ENCODE assay signal across 12 cellular contexts in the genomic region with DNA sequence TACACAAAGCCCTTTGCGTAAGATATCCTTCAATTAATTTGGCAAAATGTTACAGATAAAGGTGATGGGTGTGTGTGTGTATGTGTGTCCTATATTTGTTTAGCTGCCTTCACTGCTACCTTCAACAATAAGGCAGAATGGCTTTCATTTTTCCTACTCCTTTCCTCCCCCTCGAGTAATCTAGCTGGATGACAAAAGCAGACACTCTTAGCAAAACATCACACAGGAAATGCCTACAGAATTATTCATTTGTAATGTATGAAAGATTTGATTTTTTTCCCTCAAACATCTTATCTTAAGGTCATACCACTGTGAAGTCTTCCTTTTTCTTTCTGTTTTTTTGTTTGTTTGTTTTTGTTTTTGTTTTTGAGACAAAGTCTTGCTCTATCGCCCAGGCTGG. TPM values are rescaled to one million over a fixed set of nuclear protein-coding genes. Genes with fewer than 3 reads are reported as not detected.
A peak's percentile ranks its signal among the peaks of the same experiment; 100 is the strongest.
DNase-seq lines count a peak whose midpoint lies in the region; TF ChIP-seq lines count a peak whose summit lies in the region.
"Had no signal": no experiment of that assay in that cellular context is flagged by ENCODE, and none has a peak within 500 bp of the region (broad histone marks: within the 10 kb centered on the region; RNA-seq: fewer than 3 reads in every experiment).

No MANE protein-coding gene starts in this region.

- H3K36me3 Mint-ChIP-seq in CD4-positive, alpha-beta memory T cell = peaks cover 33 to 53% of the 10 kb centered on the region in 2 donors
- no peaks in the 10 kb centered on the region for H3K36me3 Mint-ChIP-seq in progenitor cell of endocrine pancreas (ENCODE audit: insufficient read depth)

- no peaks in the 10 kb centered on the region for H3K27me3 ChIP-seq in CD4-positive, alpha-beta memory T cell (ENCODE audit: insufficient read depth, low read length)
- H3K27me3 ChIP-seq in Karpas-422 (ENCODE audit: low read length) (no peaks in the 10 kb centered on the region), testis (no peaks in the 10 kb centered on the region)
- H3K27me3 ChIP-seq: upper lobe of right lung had no signal

- peak overlapping the region; percentile 78 for H3K4me2 ChIP-seq in Karpas-422 (ENCODE audit: low read depth, low read length, poor library complexity, severe bottlenecking)

- peaks cover 14% of the 10 kb centered on the region for H3K36me3 ChIP-seq in CD4-positive, alpha-beta memory T cell (ENCODE audit: insufficient read depth, low read length)
- H3K36me3 ChIP-seq in Karpas-422 (ENCODE audit: insufficient read depth, low read length) (peaks cover 5% of the 10 kb centered on the region; the same call in 1 of the 2 replicates), mesodermal cell (ENCODE audit: control insufficient read depth, insufficient read depth, low read length) (no peaks in the 10 kb centered on the region), testis (ENCODE audit: low read depth, missing control alignments) (no peaks in the 10 kb centered on the region)
- H3K36me3 ChIP-seq: upper lobe of right lung had no signal

- peak overlapping the region in 5 of 7 donors; percentile 39 to 76 (median 52) for H3K27ac Mint-ChIP-seq in CD4-positive, alpha-beta memory T cell
- no peak overlapping the region for H3K27ac Mint-ChIP-seq in progenitor cell of endocrine pancreas

- no peaks in the 10 kb centered on the region for H3K9me2 ChIP-seq in Karpas-422 (replicated peaks; ENCODE audit: insufficient read depth, low read length)

- no peak overlapping the region for H3K4me3 ChIP-seq in CD4-positive, alpha-beta memory T cell (ENCODE audit: low read length in 2 of 2)
- H3K4me3 ChIP-seq in Karpas-422 (ENCODE audit: low read length) = no peak overlapping the region
- H3K4me3 ChIP-seq in mesodermal cell (ENCODE audit: extremely low read depth, insufficient read depth, low read length, poor library complexity, severe bottlenecking) = no peak overlapping the region
- no peak overlapping the region for H3K4me3 ChIP-seq in testis
- H3K4me3 ChIP-seq: upper lobe of right lung had no signal

- H3K9me3 ChIP-seq in CD4-positive, alpha-beta memory T cell (ENCODE audit: control insufficient read depth in 1 of 2, low read length in 2 of 2) = no peaks in the 10 kb centered on the region
- H3K9me3 ChIP-seq in Karpas-422 (ENCODE audit: low read length) (no peaks in the 10 kb centered on the region), mesodermal cell (ENCODE audit: control insufficient read depth, low read length) (no peaks in the 10 kb centered on the region), testis (no peaks in the 10 kb centered on the region)
- H3K9me3 ChIP-seq: upper lobe of right lung had no signal

- TF ChIP-seq CTCF in progenitor cell of endocrine pancreas (IDR thresholded peaks at IDR 0.05; ENCODE audit: unreplicated experiment) (no peak), testis (IDR thresholded peaks at IDR 0.05) (no peak)

- peaks cover 25% of the 10 kb centered on the region for H3K4me1 ChIP-seq in CD4-positive, alpha-beta memory T cell (ENCODE audit: insufficient read depth, low read length)
- peaks cover 53% of the 10 kb centered on the region for H3K4me1 ChIP-seq in Karpas-422 (ENCODE audit: low read length)
- H3K4me1 ChIP-seq in mesodermal cell (ENCODE audit: control insufficient read depth, insufficient read depth, low read length, poor library complexity, severe bottlenecking) = peaks cover 6% of the 10 kb centered on the region
- H3K4me1 ChIP-seq in testis = no peaks in the 10 kb centered on the region

- H4K20me1 ChIP-seq in Karpas-422 (ENCODE audit: insufficient read depth, low read depth, low read length) = no peaks in the 10 kb centered on the region

- no peaks in the 10 kb centered on the region for H3K27me3 Mint-ChIP-seq in CD4-positive, alpha-beta memory T cell
- no peaks in the 10 kb centered on the region for H3K27me3 Mint-ChIP-seq in progenitor cell of endocrine pancreas

- 100% methylated on average over 1 of the region's 3 CpGs; no CpG with 5 or more reads in 1 of the 2 experiments for WGBS in mesodermal cell (ENCODE audit: insufficient coverage in 2 of 2), 2 experiments
- 60 to 63% methylated on average over 3 of the region's 3 CpGs for WGBS in testis, 2 donors

- 0 out of 2 replicates have a peak overlapping the region, but pooled peaks have one; percentile 58 for H3K9ac ChIP-seq in Karpas-422 (ENCODE audit: low read length)

- H3K79me2 ChIP-seq in Karpas-422 (ENCODE audit: low read length) = peaks cover 10% of the 10 kb centered on the region

- H3K9me3 Mint-ChIP-seq in CD4-positive, alpha-beta memory T cell = no peaks in the 10 kb centered on the region
- H3K9me3 Mint-ChIP-seq in progenitor cell of endocrine pancreas (ENCODE audit: low read depth) = no peaks in the 10 kb centered on the region

- intact Hi-C loops in CD4-positive, alpha-beta memory T cell (cut with micrococcal nuclease) = loop anchor here (2.0 kb wide), 1 partner anchor 14 kb away; no protein-coding TSS in a partner anchor
- intact Hi-C loops in testis (cut with DNase I; ENCODE audit: low total_unique reads) = no loop called here

- no peak overlapping the region for H3K27ac ChIP-seq in CD4-positive, alpha-beta memory T cell (ENCODE audit: low read depth, low read length)
- peak overlapping the region; percentile 92 for H3K27ac ChIP-seq in Karpas-422 (ENCODE audit: low read length)
- peak overlapping the region; percentile 33 for H3K27ac ChIP-seq in mesodermal cell (ENCODE audit: low read depth, low read length, severe bottlenecking)
- H3K27ac ChIP-seq in testis = no peak overlapping the region
- H3K27ac ChIP-seq: upper lobe of right lung had no signal

- DNase-seq in CD4-positive, alpha-beta memory T cell = no peak
- no peak for DNase-seq in Karpas-422
- peak; percentile 54 for DNase-seq in astrocyte of the hippocampus (ENCODE audit: low read depth, low spot score)
- DNase-seq in inferior parietal cortex (ENCODE audit: extremely low spot score) = no peak
- DNase-seq in progenitor cell of endocrine pancreas (ENCODE audit: low spot score, unreplicated experiment) = no peak
- no peak for DNase-seq in activated CD8-positive, alpha-beta memory T cell treated with anti-CD3 and anti-CD28 coated beads, Interleukin-2, amount 50 U/mL, for 48 hours
- DNase-seq in testis = no peak
- DNase-seq: effector CD4-positive, alpha-beta T cell; NCI-H2107; stimulated activated CD4-positive, alpha-beta T cell treated with anti-CD3 and anti-CD28 coated beads, Interleukin-2, amount 100 ng/mL, for 24 hours; upper lobe of right lung had no signal

- peak overlapping the region; percentile 64; the same call in 1 of the 2 replicates for H2AFZ ChIP-seq in Karpas-422 (ENCODE audit: low read length)

- no peak overlapping the region for H3K4me3 Mint-ChIP-seq in CD4-positive, alpha-beta memory T cell
- no peak overlapping the region for H3K4me3 Mint-ChIP-seq in progenitor cell of endocrine pancreas (ENCODE audit: low read depth)

- no peak for TF ChIP-seq POLR2A in testis (IDR thresholded peaks at IDR 0.05)

- POLR2A ChIA-PET in CD4-positive, alpha-beta memory T cell (lab: Charles Lee; ENCODE audit: partially characterized antibody) = interaction anchor here (0.7 to 2.6 kb wide), 5 partner anchors 9 to 102 kb away, joined by 3 to 7 read pairs (median 5); partner anchors contain the start of genes AP4B1 and PHTF1

- CTCF ChIA-PET in CD4-positive, alpha-beta memory T cell (lab: Charles Lee; ENCODE audit: partially characterized antibody) = interaction anchor here (0.9 to 2.3 kb wide), 5 partner anchors 9 to 43 kb away, joined by 3 to 8 read pairs (median 4); partner anchors contain the start of gene AP4B1

- H3K4me1 Mint-ChIP-seq in CD4-positive, alpha-beta memory T cell = peaks cover 25 to 50% (median 38%) of the 10 kb centered on the region in 4 donors
- no peaks in the 10 kb centered on the region for H3K4me1 Mint-ChIP-seq in progenitor cell of endocrine pancreas (ENCODE audit: low read depth)

RNA-seq across cellular contexts. Expression of gene PTPN22, which starts 10.6 kb away (rescaled TPM):
- 10 to 100 TPM; 32.2 to 33.7 TPM for total RNA-seq in CD4-positive, alpha-beta memory T cell
- 10 to 100 TPM; 38.1 to 66.1 TPM for polyA plus RNA-seq in CD4-positive, alpha-beta memory T cell
- 22.8 and 43.3 TPM in 2 replicates for total RNA-seq in Karpas-422 (2014; rRNA removed; shearing (Covaris generic); ENCODE audit: low replicate concordance)
- 0.22 TPM for polyA plus RNA-seq in mesodermal cell (2013, experiment 1 of 2)
- not detected for polyA plus RNA-seq in mesodermal cell (2013, experiment 2 of 2)
- total RNA-seq in progenitor cell of endocrine pancreas = not detected in 2 replicates
- total RNA-seq in testis = 1 to 10 TPM in 1 of 2 donors, under 1 TPM in 1; 0.39 to 1.4 TPM
- 1.6 TPM for polyA plus RNA-seq in testis (ENCODE audit: insufficient read depth, low read depth, low replicate concordance)

RNA-seq across cellular contexts. Expression of gene BCL2L15, which starts 26.5 kb away (rescaled TPM):
- total RNA-seq in CD4-positive, alpha-beta memory T cell = 1 to 10 TPM; 1.3 to 2.1 TPM
- polyA plus RNA-seq in CD4-positive, alpha-beta memory T cell = 1 to 10 TPM in 1 of 2 donors, under 1 TPM in 1; 0.75 to 1.3 TPM
- total RNA-seq in Karpas-422 (2014; rRNA removed; shearing (Covaris generic); ENCODE audit: low replicate concordance) = 0.48 and 1.0 TPM in 2 replicates
- 0.33 TPM for polyA plus RNA-seq in mesodermal cell (2013, experiment 1 of 2)
- 0.10 TPM for polyA plus RNA-seq in mesodermal cell (2013, experiment 2 of 2)
- total RNA-seq in progenitor cell of endocrine pancreas = 0.16 and 0.67 TPM in 2 replicates
- total RNA-seq in testis = under 1 TPM; 0.68 to 0.87 TPM
- 2.3 TPM for polyA plus RNA-seq in testis (ENCODE audit: insufficient read depth, low read depth, low replicate concordance)

RNA-seq across cellular contexts. Expression of gene AP4B1, which starts 43.7 kb away (rescaled TPM):
- total RNA-seq in CD4-positive, alpha-beta memory T cell = 10 to 100 TPM; 74.5 to 75.5 TPM
- 10 to 100 TPM in 1 of 2 donors, 1 to 10 TPM in 1; 8.9 to 12.9 TPM for polyA plus RNA-seq in CD4-positive, alpha-beta memory T cell
- total RNA-seq in Karpas-422 (2014; rRNA removed; shearing (Covaris generic); ENCODE audit: low replicate concordance) = 35.3 and 64.0 TPM in 2 replicates
- 11.8 TPM for polyA plus RNA-seq in mesodermal cell (2013, experiment 1 of 2)
- polyA plus RNA-seq in mesodermal cell (2013, experiment 2 of 2) = 13.2 TPM
- total RNA-seq in progenitor cell of endocrine pancreas (20.2 and 23.4 TPM in 2 replicates), testis (10 to 100 TPM; 23.4 to 49.6 TPM)
- 28.2 TPM for polyA plus RNA-seq in testis (ENCODE audit: insufficient read depth, low read depth, low replicate concordance)

RNA-seq across cellular contexts. Expression of gene DCLRE1B, which starts 44.2 kb away (rescaled TPM):
- total RNA-seq in CD4-positive, alpha-beta memory T cell = 1 to 10 TPM; 5.1 to 5.4 TPM
- 1 to 10 TPM; 2.8 to 5.3 TPM for polyA plus RNA-seq in CD4-positive, alpha-beta memory T cell
- 7.6 and 11.3 TPM in 2 replicates for total RNA-seq in Karpas-422 (2014; rRNA removed; shearing (Covaris generic); ENCODE audit: low replicate concordance)
- 10.8 TPM for polyA plus RNA-seq in mesodermal cell (2013, experiment 1 of 2)
- 9.0 TPM for polyA plus RNA-seq in mesodermal cell (2013, experiment 2 of 2)
- total RNA-seq in progenitor cell of endocrine pancreas = 9.9 and 10.2 TPM in 2 replicates
- 1 to 10 TPM; 7.7 to 8.3 TPM for total RNA-seq in testis
- polyA plus RNA-seq in testis (ENCODE audit: insufficient read depth, low read depth, low replicate concordance) = 6.7 TPM

RNA-seq across cellular contexts. Expression of gene RSBN1, which starts 48.6 kb away (rescaled TPM):
- total RNA-seq in CD4-positive, alpha-beta memory T cell = 10 to 100 TPM; 58.7 to 60.2 TPM
- 10 to 100 TPM; 41.1 to 52.0 TPM for polyA plus RNA-seq in CD4-positive, alpha-beta memory T cell
- total RNA-seq in Karpas-422 (2014; rRNA removed; shearing (Covaris generic); ENCODE audit: low replicate concordance) = 15.0 and 23.2 TPM in 2 replicates
- polyA plus RNA-seq in mesodermal cell (2013, experiment 1 of 2) = 11.4 TPM
- 11.5 TPM for polyA plus RNA-seq in mesodermal cell (2013, experiment 2 of 2)
- 25.9 and 29.1 TPM in 2 replicates for total RNA-seq in progenitor cell of endocrine pancreas
- total RNA-seq in testis = 10 to 100 TPM; 28.5 to 32.5 TPM
- 27.5 TPM for polyA plus RNA-seq in testis (ENCODE audit: insufficient read depth, low read depth, low replicate concordance)

Comparison
In these comparisons a context has a peak if more than half of its experiments do, and no peak if none do; other contexts are left out.
1. H3K27ac ChIP-seq: peak in Karpas-422 (single experiment) and mesodermal cell (single experiment); none in CD4-positive, alpha-beta memory T cell (single experiment) and testis (0 of 2).